8 cellular contexts compared by ENCODE assay signal in genomic region chr1:146369940-146370339, GRCh38.
DNase-seq lines count a peak whose midpoint lies in the region; ATAC-seq and TF ChIP-seq lines count a peak whose summit lies in the region.
"Not testable (repeated sequence)": the region's sequence is repeated elsewhere in the genome, so short reads cannot be mapped to it uniquely, and the experiment has no call there.

No MANE protein-coding gene starts in this region.

- H3K4me1 Mint-ChIP-seq in Calu3 (ENCODE audit: low read depth, unreplicated experiment); effector memory CD8-positive, alpha-beta T cell (ENCODE audit: low read depth in 2 of 2): not testable (repeated sequence)

- not testable (repeated sequence) for H3K9me3 ChIP-seq in psoas muscle

- 5 to 11% (median 10%) methylated on average over 20 of the region's 23 CpGs for WGBS in psoas muscle, 3 donors

- H3K9me3 Mint-ChIP-seq in Calu3 (ENCODE audit: low read depth, unreplicated experiment); effector memory CD8-positive, alpha-beta T cell: not testable (repeated sequence)

- peak overlapping the region; percentile 61 for H3K27ac ChIP-seq in psoas muscle

- not testable (repeated sequence) for BruUV-seq in Calu3 (replicated peaks; lab: Mats Ljungman, UMichigan)

- not testable (repeated sequence) for H3K36me3 ChIP-seq in kidney epithelial cell (ENCODE audit: control insufficient read depth, insufficient read depth, low read length); psoas muscle (ENCODE audit: insufficient read depth in 1 of 2, low read depth in 1 of 2)

- DNase-seq in Calu3 (peak; percentile 40), NCI-H1417 (lab: John Stamatoyannopoulos, UW) (peak; percentile 38 to 90 (median 83)), T-helper 1 cell (peak in 4 of 5 donors; percentile 22 to 45 (median 29)), psoas muscle (peak; percentile 25 to 56)
- DNase-seq in activated effector memory CD4-positive, alpha-beta T cell treated with Interleukin-2 at 50 U/mL for 16 hours, result peak; percentile 22
- DNase-seq in effector memory CD8-positive, alpha-beta T cell, result peak; percentile 37 to 45 (median 42)
- not testable (repeated sequence) for DNase-seq in kidney epithelial cell (ENCODE audit: low read depth)
- peak; percentile 34 for DNase-seq in stimulated activated naive CD4-positive, alpha-beta T cell treated with Interleukin-2 at 50 U/mL for 16 hours (lab: John Stamatoyannopoulos, UW)

- ATAC-seq in effector memory CD8-positive, alpha-beta T cell (replicated peaks); psoas muscle: not testable (repeated sequence)

- not testable (repeated sequence) for H3K36me3 Mint-ChIP-seq in Calu3 (ENCODE audit: insufficient read depth, unreplicated experiment); effector memory CD8-positive, alpha-beta T cell (ENCODE audit: insufficient read depth)

- H3K27me3 ChIP-seq in kidney epithelial cell (ENCODE audit: control insufficient read depth, insufficient read depth, low read length); psoas muscle (ENCODE audit: insufficient read depth in 3 of 3, low read length in 2 of 3): not testable (repeated sequence)

- peak overlapping the region; percentile 7 for H3K4me3 ChIP-seq in kidney epithelial cell (ENCODE audit: low read depth, low read length)
- H3K4me3 ChIP-seq in psoas muscle, result peak overlapping the region; percentile 60

- CTCF ChIA-PET in Calu3 (lab: Charles Lee), result not testable (repeated sequence)

- H3K4me1 ChIP-seq in psoas muscle, result not testable (repeated sequence)

- not testable (repeated sequence) for H3K27me3 Mint-ChIP-seq in Calu3 (ENCODE audit: unreplicated experiment); effector memory CD8-positive, alpha-beta T cell

- intact Hi-C loops in Calu3 (cut with micrococcal nuclease; ENCODE audit: unreplicated experiment); psoas muscle (cut with DNase I): not testable (repeated sequence)

- not testable (repeated sequence) for TF ChIP-seq CTCF in Calu3 (IDR thresholded peaks at IDR 0.05; ENCODE audit: unreplicated experiment); kidney epithelial cell (IDR thresholded peaks at IDR 0.05; ENCODE audit: insufficient read depth, low read length, poor library complexity, severe bottlenecking); psoas muscle (IDR thresholded peaks at IDR 0.05)

- H3K4me3 Mint-ChIP-seq in Calu3 (ENCODE audit: low read depth, unreplicated experiment), result peak overlapping the region; percentile 64
- peak overlapping the region; percentile 78 to 82 for H3K4me3 Mint-ChIP-seq in effector memory CD8-positive, alpha-beta T cell

- H3K27ac Mint-ChIP-seq in Calu3 (ENCODE audit: unreplicated experiment), result peak overlapping the region; percentile 68
- peak overlapping the region; percentile 94 to 96 for H3K27ac Mint-ChIP-seq in effector memory CD8-positive, alpha-beta T cell
